ENCODE assay signal across 8 cellular contexts in genomic region chr14:22871200-22871961, GRCh38. TPM values are rescaled to one million over a fixed set of nuclear protein-coding genes. Genes with fewer than 3 reads are reported as not detected.
A peak's percentile ranks its signal among the peaks of the same experiment; 100 is the strongest.
DNase-seq lines count a peak whose midpoint lies in the region.

Gene LRP10, plus strand, starts transcription at chr14:22871740. Its CDS starts 564 bp downstream, at chr14:22872304.

- peak within 1 kb of the TSS; percentile 66 for H2BK5ac ChIP-seq in neuronal stem cell (ENCODE audit: low read length)

- H3K4me2 ChIP-seq in neuronal stem cell (ENCODE audit: insufficient read depth, low read length, poor library complexity, severe bottlenecking): peak within 1 kb of the TSS; percentile 85

- H2BK120ac ChIP-seq in neuronal stem cell (ENCODE audit: low read depth, low read length): peak within 1 kb of the TSS; percentile 54

- peak within 1 kb of the TSS; percentile 93 for H3K18ac ChIP-seq in neuronal stem cell (ENCODE audit: low read length)

- H3K9ac ChIP-seq in neuronal stem cell (ENCODE audit: low read depth, low read length, poor library complexity): peak within 1 kb of the TSS; percentile 71

- no peak within 1 kb of the TSS for H3K4ac ChIP-seq in neuronal stem cell (ENCODE audit: low read length)

- no CpG with 5 or more reads among the region's 42 CpGs for WGBS in neuronal stem cell (ENCODE audit: extremely low coverage in 2 of 2, insufficient read length in 2 of 2, insufficient replicate concordance in 1 of 2), 2 donors

- peak within 1 kb of the TSS; percentile 80 for H3K23ac ChIP-seq in neuronal stem cell (ENCODE audit: low read depth, low read length, poor library complexity)

- no peak within 1 kb of the TSS for H2BK12ac ChIP-seq in neuronal stem cell (ENCODE audit: low read length)

- H2BK15ac ChIP-seq in neuronal stem cell (ENCODE audit: low read length): peak within 1 kb of the TSS; percentile 89

- peaks cover 8 to 22% of the 10 kb centered on the region in 2 donors for H3K36me3 ChIP-seq in neuronal stem cell (replicated peaks in 1 of 2; ENCODE audit: control insufficient read depth in 2 of 2, insufficient read depth in 2 of 2, low read length in 2 of 2)

- no peaks in the 10 kb centered on the region for H3K79me1 ChIP-seq in neuronal stem cell (ENCODE audit: low read depth, low read length)

- no peaks in the 10 kb centered on the region for H3K9me3 ChIP-seq in neuronal stem cell (replicated peaks in 1 of 2; ENCODE audit: control insufficient read depth in 2 of 2, insufficient read depth in 1 of 2, low read depth in 1 of 2, low read length in 2 of 2)

- H2AFZ ChIP-seq in neuronal stem cell (ENCODE audit: low read length): peak within 1 kb of the TSS; percentile 95

- peaks cover 1 to 2% of the 10 kb centered on the region in 2 donors for H3K4me1 ChIP-seq in neuronal stem cell (ENCODE audit: control insufficient read depth in 2 of 2, insufficient read depth in 1 of 2, low read depth in 1 of 2, low read length in 2 of 2)

- no peak within 1 kb of the TSS for H4K8ac ChIP-seq in neuronal stem cell (ENCODE audit: low read depth, low read length)

- no peaks in the 10 kb centered on the region for H3K27me3 ChIP-seq in neuronal stem cell (ENCODE audit: control insufficient read depth in 3 of 3, insufficient read depth in 3 of 3, low read depth in 1 of 3, low read length in 3 of 3)

- H3K27ac ChIP-seq in neuronal stem cell (replicated peaks; ENCODE audit: low read length): peak within 1 kb of the TSS; percentile 68

- H4K91ac ChIP-seq in neuronal stem cell (ENCODE audit: low read depth, low read length, poor library complexity): no peak within 1 kb of the TSS

- peak within 1 kb of the TSS; percentile 88 to 89 for H3K4me3 ChIP-seq in neuronal stem cell (ENCODE audit: low read length in 2 of 2)

- H3K14ac ChIP-seq in neuronal stem cell (ENCODE audit: low read length): peak within 1 kb of the TSS; percentile 76

- H2AK5ac ChIP-seq in neuronal stem cell (ENCODE audit: low read depth, low read length): no peak within 1 kb of the TSS

- peak; percentile 96 for DNase-seq in ELF-1 (ENCODE audit: low read depth, low spot score)
- DNase-seq in GOT3 (lab: John Stamatoyannopoulos, UW): peak; percentile 51
- DNase-seq in Kasumi-1 (lab: John Stamatoyannopoulos, UW): peak; percentile 79
- DNase-seq in SHP77 treated with DMSO at 0.1 percent for 48 hours (lab: John Stamatoyannopoulos, UW): peak; percentile 84
- DNase-seq in activated gamma-delta T cell treated with anti-CD3 and anti-CD28 coated beads, Interleukin-2, amount 50 U/mL, for 16 hours (ENCODE audit: low read depth): peak; percentile 59
- peak; percentile 85 for DNase-seq in foreskin melanocyte
- DNase-seq in neuronal stem cell (ENCODE audit: low spot score): peak; percentile 87
- peak; percentile 91 for DNase-seq in superior temporal gyrus (ENCODE audit: extremely low spot score)

RNA-seq across cellular contexts. Expression of gene LRP10, which starts in this region (rescaled TPM):
- 4.7 TPM for polyA plus RNA-seq in neuronal stem cell (2013, experiment 1 of 2)
- polyA plus RNA-seq in neuronal stem cell (2013, experiment 2 of 2): 4.6 TPM

Comparison
In these comparisons a context has a peak if more than half of its experiments do, and no peak if none do; other contexts are left out.
1. Peak in every context shown above with its lines: DNase-seq, H3K4me3 ChIP-seq and H3K27ac ChIP-seq.